In the genomic region with DNA sequence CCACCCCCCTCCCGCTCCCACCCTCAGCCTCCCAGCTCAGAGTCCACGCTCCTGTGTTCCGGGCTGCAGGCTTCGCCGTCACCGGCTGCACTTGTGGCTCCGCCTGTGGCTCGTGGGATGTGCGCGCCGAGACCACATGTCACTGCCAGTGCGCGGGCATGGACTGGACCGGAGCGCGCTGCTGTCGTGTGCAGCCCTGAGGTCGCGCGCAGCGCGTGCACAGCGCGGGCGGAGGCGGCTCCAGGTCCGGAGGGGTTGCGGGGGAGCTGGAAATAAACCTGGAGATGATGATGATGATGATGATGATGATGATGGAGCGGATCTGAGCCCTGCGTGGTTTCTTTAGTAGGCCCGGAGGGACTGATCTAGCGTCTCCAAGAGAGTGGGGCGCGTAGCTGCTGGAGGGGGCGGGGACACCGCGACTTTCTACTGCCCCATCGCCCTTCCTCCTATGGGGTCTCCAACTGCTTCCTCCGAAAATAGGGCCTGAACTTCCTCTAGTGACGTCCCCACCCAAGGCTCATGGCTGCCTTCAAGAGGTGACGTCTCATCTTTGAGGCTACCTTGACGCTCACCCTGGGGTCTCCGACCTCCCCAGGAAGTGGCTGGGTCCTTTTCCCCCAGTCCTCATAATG, we compare ENCODE assay signal across 10 cellular contexts. TPM values are rescaled to one million over a fixed set of nuclear protein-coding genes. Genes with fewer than 3 reads are reported as not detected.
DNase-seq lines count a peak whose midpoint lies in the region; ATAC-seq and TF ChIP-seq lines count a peak whose summit lies in the region.
"Had no signal": no experiment of that assay in that cellular context is flagged by ENCODE, and none has a peak within 500 bp of the region (broad histone marks: within the 10 kb centered on the region; RNA-seq: fewer than 3 reads in every experiment).

No MANE protein-coding gene starts in this region.

- DNase-seq in NCI-H82 (lab: John Stamatoyannopoulos, UW) = peak; percentile 41
- DNase-seq in NCI-H82 treated with DMSO at 0.1 percent for 48 hours (lab: John Stamatoyannopoulos, UW; ENCODE audit: unreplicated experiment) = no peak
- DNase-seq in RPMI8226 = peak; percentile 60
- no peak for DNase-seq in endothelial cell (ENCODE audit: low spot score)
- no peak for DNase-seq in skeletal muscle cell (ENCODE audit: low read depth)
- no peak for DNase-seq in EL
- DNase-seq in hippocampal formation (lab: John Stamatoyannopoulos, UW) = no peak
- DNase-seq: C1 segment of cervical spinal cord had no signal

- H3K36me3 Mint-ChIP-seq in endothelial cell (ENCODE audit: low read depth, unreplicated experiment) = no peaks in the 10 kb centered on the region

- H3K27me3 Mint-ChIP-seq in endothelial cell (ENCODE audit: unreplicated experiment) = peaks cover 16% of the 10 kb centered on the region

- H3K27ac Mint-ChIP-seq in endothelial cell (ENCODE audit: unreplicated experiment) = no peak overlapping the region

- no peak for TF ChIP-seq CTCF in endothelial cell (IDR thresholded peaks at IDR 0.05; ENCODE audit: unreplicated experiment)

- peak overlapping the region; percentile 26 for H3K4me3 ChIP-seq in skeletal muscle cell (ENCODE audit: low read depth, low read length)
- H3K4me3 ChIP-seq: coronary artery had no signal

- peak overlapping the region; percentile 21 for H3K4me3 Mint-ChIP-seq in endothelial cell (ENCODE audit: unreplicated experiment)

- no peak for ATAC-seq in GM19397 (IDR thresholded peaks at IDR 0.05; ENCODE audit: unreplicated experiment)

- peaks cover 4% of the 10 kb centered on the region for H3K9me3 Mint-ChIP-seq in endothelial cell (ENCODE audit: unreplicated experiment)

- peaks cover 4% of the 10 kb centered on the region for H3K4me1 Mint-ChIP-seq in endothelial cell (ENCODE audit: unreplicated experiment)

RNA-seq across cellular contexts. Expression of a gene that starts 1.4 kb away (rescaled TPM):
- total RNA-seq in endothelial cell (ENCODE audit: unreplicated experiment) = not detected

RNA-seq across cellular contexts. Expression of a gene that starts 6.6 kb away (rescaled TPM):
- total RNA-seq in endothelial cell (ENCODE audit: unreplicated experiment) = not detected

RNA-seq across cellular contexts. Expression of a gene that starts 10.4 kb away (rescaled TPM):
- total RNA-seq in endothelial cell (ENCODE audit: unreplicated experiment) = 82.0 TPM

RNA-seq across cellular contexts. Expression of a gene that starts 31.7 kb away (rescaled TPM):
- not detected for total RNA-seq in endothelial cell (ENCODE audit: unreplicated experiment)

RNA-seq across cellular contexts. Expression of a gene that starts 33.4 kb away (rescaled TPM):
- total RNA-seq in endothelial cell (ENCODE audit: unreplicated experiment) = 42.2 TPM

Comparison
In these comparisons a context has a peak if more than half of its experiments do, and no peak if none do; other contexts are left out.
1. DNase-seq: peak in NCI-H82 (single experiment) and RPMI8226 (single experiment); none in NCI-H82 treated with DMSO at 0.1 percent for 48 hours (single experiment), endothelial cell (single experiment), skeletal muscle cell (single experiment), EL (single experiment) and hippocampal formation (0 of 2).